In the genomic region with DNA sequence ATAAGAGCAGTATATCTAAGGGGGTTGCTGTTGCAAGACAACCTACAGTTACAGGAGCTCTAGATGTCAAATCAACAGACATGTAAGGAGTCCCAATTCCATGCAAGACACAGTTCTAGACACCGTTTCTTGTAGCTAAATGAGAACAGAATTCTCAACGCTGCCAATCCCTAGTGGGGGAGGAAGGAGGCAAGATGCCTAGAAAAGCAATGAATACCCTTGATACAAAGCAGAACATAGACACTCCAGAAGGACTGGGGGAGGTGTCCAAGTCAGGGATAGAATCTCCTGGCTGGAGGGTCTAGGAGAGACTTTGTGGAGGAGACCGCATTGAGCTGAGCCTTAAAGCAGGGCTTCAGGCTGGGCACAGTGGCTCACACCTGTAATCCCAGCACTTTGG, we compare ENCODE assay signal across 35 cellular contexts.
"Had no signal": no experiment of that assay in that cellular context is flagged by ENCODE, and none has a peak within 500 bp of the region (broad histone marks: within the 10 kb centered on the region; RNA-seq: fewer than 3 reads in every experiment).

No MANE protein-coding gene starts in this region.

- H3K4me1 ChIP-seq: adrenal gland, body of pancreas had no signal

- H3K36me3 ChIP-seq: adrenal gland, cardiac muscle cell had no signal

- H3K4me3 Mint-ChIP-seq: activated B cell treated with CpG ODN at 0.5 μM for 24 hours; activated CD4-positive, alpha-beta memory T cell treated with anti-CD3 and anti-CD28 coated beads for 36 hours; activated CD4-positive, alpha-beta T cell treated with anti-CD3 and anti-CD28 coated beads, Interleukin-2, amount 10 ng/mL, durations not matched to agents 24 days and 14 days; activated CD8-positive, alpha-beta T cell treated with anti-CD3 and anti-CD28 coated beads for 36 hours; activated naive CD4-positive, alpha-beta T cell treated with anti-CD3 and anti-CD28 coated beads for 36 hours; activated naive CD8-positive, alpha-beta T cell treated with anti-CD3 and anti-CD28 coated beads for 36 hours; activated T-cell treated with anti-CD3 and anti-CD28 coated beads, Interleukin-2, amount 50 U/mL, for 4 hours; activated T-cell treated with anti-CD3 and anti-CD28 coated beads, Interleukin-2, amount 50 U/mL, for 72 hours; activated T-helper 1 cell treated with anti-CD3 and anti-CD28 coated beads, Interleukin-12 subunit alpha, Interleukin-12 subunit beta, Interleukin-2, Interleukin-4 antibody, amounts not matched to agents 30 ng/mL and 10 ng/mL and 1 ng/mL, durations not matched to agents 14 hours and 24 hours and 36 hours; activated T-helper 17 cell treated with anti-CD3 and anti-CD28 coated beads, Interleukin-2, amount 50 U/mL, for 72 hours; T-helper 1 cell treated with Interleukin-12 subunit alpha and Interleukin-12 subunit beta and Interleukin-4 antibody, amounts not matched to agents 30 μg/mL and 1 μg/mL, for 36 hours; T-helper 2 cell treated with Interferon-gamma antibody and Interleukin-4, amounts not matched to agents 5 μg/mL and 100 μg/mL, for 36 hours had no signal

- H3K9me3 Mint-ChIP-seq: activated B cell treated with CpG ODN at 0.5 μM for 24 hours; activated CD4-positive, alpha-beta memory T cell treated with anti-CD3 and anti-CD28 coated beads for 36 hours; activated CD4-positive, alpha-beta T cell treated with anti-CD3 and anti-CD28 coated beads, Interleukin-2, amount 10 ng/mL, durations not matched to agents 24 days and 14 days; activated CD8-positive, alpha-beta T cell treated with anti-CD3 and anti-CD28 coated beads for 36 hours; activated naive CD4-positive, alpha-beta T cell treated with anti-CD3 and anti-CD28 coated beads for 36 hours; activated naive CD8-positive, alpha-beta T cell treated with anti-CD3 and anti-CD28 coated beads for 36 hours; activated T-cell treated with anti-CD3 and anti-CD28 coated beads, Interleukin-2, amount 50 U/mL, for 4 hours; activated T-cell treated with anti-CD3 and anti-CD28 coated beads, Interleukin-2, amount 50 U/mL, for 72 hours; activated T-helper 1 cell treated with anti-CD3 and anti-CD28 coated beads, Interleukin-12 subunit alpha, Interleukin-12 subunit beta, Interleukin-2, Interleukin-4 antibody, amounts not matched to agents 30 ng/mL and 10 ng/mL and 1 ng/mL, durations not matched to agents 14 hours and 24 hours and 36 hours; T-helper 1 cell treated with Interleukin-12 subunit alpha and Interleukin-12 subunit beta and Interleukin-4 antibody, amounts not matched to agents 30 μg/mL and 1 μg/mL, for 36 hours; T-helper 2 cell treated with Interferon-gamma antibody and Interleukin-4, amounts not matched to agents 5 μg/mL and 100 μg/mL, for 36 hours had no signal

- H3K27ac Mint-ChIP-seq: activated B cell treated with CpG ODN at 0.5 μM for 24 hours; activated CD4-positive, alpha-beta memory T cell treated with anti-CD3 and anti-CD28 coated beads for 36 hours; activated CD4-positive, alpha-beta T cell treated with anti-CD3 and anti-CD28 coated beads, Interleukin-2, amount 10 ng/mL, durations not matched to agents 24 days and 14 days; activated CD8-positive, alpha-beta T cell treated with anti-CD3 and anti-CD28 coated beads for 36 hours; activated naive CD4-positive, alpha-beta T cell treated with anti-CD3 and anti-CD28 coated beads for 36 hours; activated naive CD4-positive, alpha-beta T cell treated with anti-CD3 and anti-CD28 coated beads, Interleukin-2, amount 50 U/mL, for 72 hours; activated naive CD8-positive, alpha-beta T cell treated with anti-CD3 and anti-CD28 coated beads for 36 hours; activated T-cell treated with anti-CD3 and anti-CD28 coated beads, Interleukin-2, amount 50 U/mL, for 72 hours; activated T-helper 1 cell treated with anti-CD3 and anti-CD28 coated beads, Interleukin-12 subunit alpha, Interleukin-12 subunit beta, Interleukin-2, Interleukin-4 antibody, amounts not matched to agents 30 ng/mL and 10 ng/mL and 1 ng/mL, durations not matched to agents 14 hours and 24 hours and 36 hours; activated T-helper 17 cell treated with anti-CD3 and anti-CD28 coated beads, Interleukin-2, amount 50 U/mL, for 72 hours; T-helper 1 cell treated with Interleukin-12 subunit alpha and Interleukin-12 subunit beta and Interleukin-4 antibody, amounts not matched to agents 30 μg/mL and 1 μg/mL, for 36 hours; T-helper 2 cell treated with Interferon-gamma antibody and Interleukin-4, amounts not matched to agents 5 μg/mL and 100 μg/mL, for 36 hours had no signal

- H3K27ac ChIP-seq: adrenal gland, body of pancreas, cardiac muscle cell, VCaP had no signal

- H3K27me3 ChIP-seq: adrenal gland, body of pancreas, cardiac muscle cell had no signal

- H3K4me1 Mint-ChIP-seq: activated B cell treated with CpG ODN at 0.5 μM for 24 hours; activated CD4-positive, alpha-beta T cell treated with anti-CD3 and anti-CD28 coated beads, Interleukin-2, amount 10 ng/mL, durations not matched to agents 24 days and 14 days; activated naive CD8-positive, alpha-beta T cell treated with anti-CD3 and anti-CD28 coated beads for 36 hours; activated T-helper 17 cell treated with anti-CD3 and anti-CD28 coated beads, Interleukin-2, amount 50 U/mL, for 72 hours had no signal

- H3K9me3 ChIP-seq: adrenal gland, body of pancreas had no signal

- DNase-seq: activated B cell treated with CpG ODN at 0.5 μM for 24 hours; activated CD4-positive, alpha-beta memory T cell treated with anti-CD3 and anti-CD28 coated beads for 36 hours; activated CD4-positive, alpha-beta T cell treated with anti-CD3 and anti-CD28 coated beads for 4 hours; activated CD4-positive, alpha-beta T cell treated with anti-CD3 and anti-CD28 coated beads, Interleukin-2, amount 10 ng/mL, durations not matched to agents 24 days and 14 days; activated CD4-positive, alpha-beta T cell treated with anti-CD3 and anti-CD28 coated beads, Interleukin-2, amount 50 U/mL, for 1 hour; activated CD4-positive, alpha-beta T cell treated with anti-CD3 and anti-CD28 coated beads, Interleukin-2, amount 50 U/mL, for 4 hours; activated CD4-positive, CD25-positive, alpha-beta regulatory T cell treated with anti-CD3 and anti-CD28 coated beads, Interleukin-2, amount 50 U/mL, for 72 hours; activated CD8-positive, alpha-beta memory T cell treated with anti-CD3 and anti-CD28 coated beads, Interleukin-2, amount 50 U/mL, for 4 hours; activated CD8-positive, alpha-beta T cell treated with anti-CD3 and anti-CD28 coated beads for 36 hours; activated effector memory CD4-positive, alpha-beta T cell treated with anti-CD3 and anti-CD28 coated beads, Interleukin-2, amount 50 U/mL, for 16 hours; activated gamma-delta T cell treated with Interleukin-2 at 50 U/mL for 16 hours; activated naive CD4-positive, alpha-beta T cell; activated naive CD4-positive, alpha-beta T cell treated with anti-CD3 and anti-CD28 coated beads for 36 hours; activated naive CD4-positive, alpha-beta T cell treated with anti-CD3 and anti-CD28 coated beads, Interleukin-2, amount 50 U/mL, for 16 hours; activated naive CD8-positive, alpha-beta T cell treated with anti-CD3 and anti-CD28 coated beads for 36 hours; activated T-cell treated with anti-CD3 and anti-CD28 coated beads for 4 hours; activated T-cell treated with anti-CD3 and anti-CD28 coated beads, Interleukin-2, amount 50 U/mL, for 1 hour; activated T-cell treated with anti-CD3 and anti-CD28 coated beads, Interleukin-2, amount 50 U/mL, for 4 hours; activated T-cell treated with anti-CD3 and anti-CD28 coated beads, Interleukin-2, amount 50 U/mL, for 72 hours; adrenal gland; amniotic stem cell; aorta; body of pancreas; central memory CD4-positive, alpha-beta T cell; SW 1271; T-helper 1 cell; T-helper 2 cell; T-helper 9 cell had no signal

- H3K36me3 Mint-ChIP-seq: activated CD4-positive, alpha-beta memory T cell treated with anti-CD3 and anti-CD28 coated beads for 36 hours; activated naive CD4-positive, alpha-beta T cell treated with anti-CD3 and anti-CD28 coated beads, Interleukin-2, amount 50 U/mL, for 72 hours; activated naive CD8-positive, alpha-beta T cell treated with anti-CD3 and anti-CD28 coated beads for 36 hours had no signal

- H3K4me3 ChIP-seq: adrenal gland, body of pancreas, cardiac muscle cell had no signal
